3 cellular contexts compared by ENCODE assay signal in the genomic region with DNA sequence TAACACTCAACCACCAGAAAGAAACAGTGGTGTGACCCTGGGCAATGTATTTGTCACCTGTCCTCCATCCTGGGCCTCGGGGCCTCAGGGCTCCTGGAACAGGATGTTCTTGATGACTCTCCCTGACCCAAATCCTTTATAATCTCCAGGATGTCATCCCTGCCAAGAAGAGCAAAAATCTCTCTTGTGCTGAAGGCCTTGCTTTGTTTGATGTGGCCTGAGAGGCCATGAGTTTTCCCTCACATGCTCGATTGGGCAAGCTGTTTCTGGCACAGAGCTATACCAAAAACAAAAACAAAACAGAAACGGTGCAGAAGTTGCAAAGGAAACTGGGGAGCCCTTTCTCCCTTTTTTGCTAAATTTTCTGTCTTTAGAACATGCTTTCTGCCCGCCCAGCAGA.
TF ChIP-seq lines count a peak whose summit lies in the region.

No MANE protein-coding gene starts in this region.

TF ChIP-seq in liver, 16 proteins besides CTCF, POLR2A, EP300 and RAD21:
- TF ChIP-seq, protein P1, sequence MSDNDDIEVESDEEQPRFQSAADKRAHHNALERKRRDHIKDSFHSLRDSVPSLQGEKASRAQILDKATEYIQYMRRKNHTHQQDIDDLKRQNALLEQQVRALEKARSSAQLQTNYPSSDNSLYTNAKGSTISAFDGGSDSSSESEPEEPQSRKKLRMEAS (IDR thresholded peaks at IDR 0.05): peak; percentile 86
- TF ChIP-seq, protein P2, sequence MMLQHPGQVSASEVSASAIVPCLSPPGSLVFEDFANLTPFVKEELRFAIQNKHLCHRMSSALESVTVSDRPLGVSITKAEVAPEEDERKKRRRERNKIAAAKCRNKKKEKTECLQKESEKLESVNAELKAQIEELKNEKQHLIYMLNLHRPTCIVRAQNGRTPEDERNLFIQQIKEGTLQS (IDR thresholded peaks at IDR 0.05): peak; percentile 28
- TF ChIP-seq JUND (IDR thresholded peaks at IDR 0.05): peak; percentile 38 to 77
- no peak for TF ChIP-seq HNF4G (IDR thresholded peaks at IDR 0.05)
- TF ChIP-seq NR2F2 (IDR thresholded peaks at IDR 0.05): peak; percentile 95
- TF ChIP-seq GABPA (IDR thresholded peaks at IDR 0.05 in 1 of 2, conservative IDR thresholded peaks at IDR 0.05 in 1 of 2): no peak
- no peak for TF ChIP-seq FOXA1 (IDR thresholded peaks at IDR 0.05)
- TF ChIP-seq REST (IDR thresholded peaks at IDR 0.05): peak; percentile 43
- TF ChIP-seq FOXA2 (IDR thresholded peaks at IDR 0.05): peak; percentile 17
- TF ChIP-seq HNF4A (conservative IDR thresholded peaks at IDR 0.05): peak; percentile 66 to 73
- peak; percentile 83 for TF ChIP-seq SP1 (IDR thresholded peaks at IDR 0.05)
- no peak for TF ChIP-seq EGR1 (IDR thresholded peaks at IDR 0.05; ENCODE audit: low read depth in 2 of 2)
- TF ChIP-seq ZBTB33 (IDR thresholded peaks at IDR 0.05): peak; percentile 76
- peak; percentile 66 to 82 for TF ChIP-seq RXRA (IDR thresholded peaks at IDR 0.05)
- peak; percentile 87 for TF ChIP-seq YY1 (IDR thresholded peaks at IDR 0.05)
- TF ChIP-seq TAF1 (conservative IDR thresholded peaks at IDR 0.05): no peak
TF ChIP-seq in liver: peak in this region for 11.

TF ChIP-seq in HepG2, 621 proteins besides CTCF, POLR2A, EP300 and RAD21:
- TF ChIP-seq MBNL3 (CRISPR knock-in tag; conservative IDR thresholded peaks at IDR 0.05) (no peak), ZNF383 (CRISPR knock-in tag; IDR thresholded peaks at IDR 0.05; ENCODE audit: borderline replicate concordance) (no peak), RBM22 (optimal IDR thresholded peaks at IDR 0.05; ENCODE audit: low read length) (no peak), TFE3 (CRISPR knock-in tag; IDR thresholded peaks at IDR 0.05) (no peak), ZNF33B (CRISPR knock-in tag; IDR thresholded peaks at IDR 0.05) (no peak), CAMTA2 (CRISPR knock-in tag; IDR thresholded peaks at IDR 0.05; ENCODE audit: borderline replicate concordance) (no peak), ZMYM3 (CRISPR knock-in tag; IDR thresholded peaks at IDR 0.05) (no peak), ZNF557 (CRISPR knock-in tag; IDR thresholded peaks at IDR 0.05) (no peak), ZNF558 (CRISPR knock-in tag; IDR thresholded peaks at IDR 0.05; ENCODE audit: borderline replicate concordance) (no peak), SYNCRIP (IDR thresholded peaks at IDR 0.05; ENCODE audit: insufficient read depth, low read depth, low read length) (no peak), ZNF775 (CRISPR knock-in tag; IDR thresholded peaks at IDR 0.05; ENCODE audit: borderline replicate concordance) (no peak), MTF2 (CRISPR knock-in tag; IDR thresholded peaks at IDR 0.05; ENCODE audit: borderline replicate concordance) (no peak), CHD2 (IDR thresholded peaks at IDR 0.05; ENCODE audit: low read depth, low read length) (no peak), ZNF749 (CRISPR knock-in tag; IDR thresholded peaks at IDR 0.05; ENCODE audit: borderline replicate concordance) (no peak), ZEB1 (IDR thresholded peaks at IDR 0.05; ENCODE audit: insufficient replicate concordance, low read depth) (no peak), ZNF687 (CRISPR knock-in tag; IDR thresholded peaks at IDR 0.05) (no peak)
- TF ChIP-seq, protein P3, sequence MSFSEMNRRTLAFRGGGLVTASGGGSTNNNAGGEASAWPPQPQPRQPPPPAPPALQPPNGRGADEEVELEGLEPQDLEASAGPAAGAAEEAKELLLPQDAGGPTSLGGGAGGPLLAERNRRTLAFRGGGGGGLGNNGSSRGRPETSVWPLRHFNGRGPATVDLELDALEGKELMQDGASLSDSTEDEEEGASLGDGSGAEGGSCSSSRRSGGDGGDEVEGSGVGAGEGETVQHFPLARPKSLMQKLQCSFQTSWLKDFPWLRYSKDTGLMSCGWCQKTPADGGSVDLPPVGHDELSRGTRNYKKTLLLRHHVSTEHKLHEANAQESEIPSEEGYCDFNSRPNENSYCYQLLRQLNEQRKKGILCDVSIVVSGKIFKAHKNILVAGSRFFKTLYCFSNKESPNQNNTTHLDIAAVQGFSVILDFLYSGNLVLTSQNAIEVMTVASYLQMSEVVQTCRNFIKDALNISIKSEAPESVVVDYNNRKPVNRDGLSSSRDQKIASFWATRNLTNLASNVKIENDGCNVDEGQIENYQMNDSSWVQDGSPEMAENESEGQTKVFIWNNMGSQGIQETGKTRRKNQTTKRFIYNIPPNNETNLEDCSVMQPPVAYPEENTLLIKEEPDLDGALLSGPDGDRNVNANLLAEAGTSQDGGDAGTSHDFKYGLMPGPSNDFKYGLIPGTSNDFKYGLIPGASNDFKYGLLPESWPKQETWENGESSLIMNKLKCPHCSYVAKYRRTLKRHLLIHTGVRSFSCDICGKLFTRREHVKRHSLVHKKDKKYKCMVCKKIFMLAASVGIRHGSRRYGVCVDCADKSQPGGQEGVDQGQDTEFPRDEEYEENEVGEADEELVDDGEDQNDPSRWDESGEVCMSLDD (CRISPR knock-in tag; IDR thresholded peaks at IDR 0.05; ENCODE audit: borderline replicate concordance): no peak
- TF ChIP-seq, protein P4, sequence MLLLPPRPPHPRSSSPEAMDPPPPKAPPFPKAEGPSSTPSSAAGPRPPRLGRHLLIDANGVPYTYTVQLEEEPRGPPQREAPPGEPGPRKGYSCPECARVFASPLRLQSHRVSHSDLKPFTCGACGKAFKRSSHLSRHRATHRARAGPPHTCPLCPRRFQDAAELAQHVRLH (CRISPR knock-in tag; IDR thresholded peaks at IDR 0.05; ENCODE audit: borderline replicate concordance, low read depth): no peak

TF ChIP-seq in endothelial cell of umbilical vein, 7 proteins besides CTCF, POLR2A, EP300 and RAD21:
- TF ChIP-seq EZH2 (IDR thresholded peaks at IDR 0.05; ENCODE audit: borderline replicate concordance, low read depth, low read length, severe bottlenecking): no peak
- TF ChIP-seq GATA2 (IDR thresholded peaks at IDR 0.05; ENCODE audit: insufficient read depth, insufficient read length, low read depth, low read length): no peak
- peak; percentile 8 for TF ChIP-seq FOS (IDR thresholded peaks at IDR 0.05; ENCODE audit: borderline replicate concordance, insufficient read depth, low read length)
- no peak for TF ChIP-seq MYC (IDR thresholded peaks at IDR 0.05; ENCODE audit: low read depth, low read length)
- no peak for TF ChIP-seq JUN (IDR thresholded peaks at IDR 0.05; ENCODE audit: borderline replicate concordance, insufficient read depth, insufficient read length, low read depth)
- TF ChIP-seq, protein P1 (IDR thresholded peaks at IDR 0.05; ENCODE audit: insufficient read depth, insufficient read length): no peak
- TF ChIP-seq POLR2AphosphoS5 (IDR thresholded peaks at IDR 0.05; ENCODE audit: insufficient read depth, low read depth, low read length): no peak
